ENCODE assay signal across 8 cellular contexts in genomic region chr4:152679414-152680281, GRCh38.
DNase-seq lines count a peak whose midpoint lies in the region; ATAC-seq and TF ChIP-seq lines count a peak whose summit lies in the region.

TMEM154 (minus strand) TSS chr4:152679997; CDS start chr4:152679933, 64 bp downstream.

- ATAC-seq in GM19043 (IDR thresholded peaks at IDR 0.05; ENCODE audit: low read depth, unreplicated experiment) (peak; percentile 42), HG03354 (IDR thresholded peaks at IDR 0.05; ENCODE audit: poor library complexity, severe bottlenecking, unreplicated experiment) (peak; percentile 78)

- POLR2A ChIA-PET in RWPE1 (lab: Yijun Ruan, JAX; ENCODE audit: low non-redundant PET) = interaction anchor here (0.7 to 1.1 kb wide), 2 partner anchors 15 to 101 kb away, joined by 3 read pairs; partner anchors contain the start of gene ARFIP1

- peak in 9 of 14 donors; percentile 3 to 43 (median 36) for DNase-seq in C1 segment of cervical spinal cord (lab: John Stamatoyannopoulos, UW)
- DNase-seq in RWPE1 (ENCODE audit: low spot score) = peak; percentile 88
- peak; percentile 66 for DNase-seq in activated effector memory CD4-positive, alpha-beta T cell treated with Interleukin-2 at 50 U/mL for 16 hours
- DNase-seq in foreskin melanocyte = peak; percentile 44
- peak in 39 of 56 donors; percentile 4 to 52 (median 16) for DNase-seq in nucleus accumbens (lab: John Stamatoyannopoulos, UW)
- peak in 43 of 49 donors; percentile 1 to 60 (median 23) for DNase-seq in substantia nigra (lab: John Stamatoyannopoulos, UW)

- CTCF ChIA-PET in RWPE1 (lab: Yijun Ruan, JAX) = interaction anchor here (0.6 to 0.9 kb wide), 4 partner anchors 10 to 620 kb away, joined by 3 read pairs; no protein-coding TSS in a partner anchor

- H3K27ac ChIP-seq in RWPE1 (peak within 1 kb of the TSS; percentile 95), substantia nigra (ENCODE audit: low read depth, low read length, poor library complexity, severe bottlenecking) (no peak within 1 kb of the TSS)

- TF ChIP-seq CTCF in RWPE1 (conservative IDR thresholded peaks at IDR 0.05; ENCODE audit: low read depth) = no peak

Comparison
In these comparisons a context has a peak if more than half of its experiments do, and no peak if none do; other contexts are left out.
1. DNase-seq: peak in every context shown above with its lines; median percentile 88 in RWPE1; 66 in activated effector memory CD4-positive, alpha-beta T cell treated with Interleukin-2 at 50 U/mL for 16 hours; 44 in foreskin melanocyte; 36 in C1 segment of cervical spinal cord; 23 in substantia nigra; 16 in nucleus accumbens.